ENCODE assay signal across 12 cellular contexts in the genomic region with DNA sequence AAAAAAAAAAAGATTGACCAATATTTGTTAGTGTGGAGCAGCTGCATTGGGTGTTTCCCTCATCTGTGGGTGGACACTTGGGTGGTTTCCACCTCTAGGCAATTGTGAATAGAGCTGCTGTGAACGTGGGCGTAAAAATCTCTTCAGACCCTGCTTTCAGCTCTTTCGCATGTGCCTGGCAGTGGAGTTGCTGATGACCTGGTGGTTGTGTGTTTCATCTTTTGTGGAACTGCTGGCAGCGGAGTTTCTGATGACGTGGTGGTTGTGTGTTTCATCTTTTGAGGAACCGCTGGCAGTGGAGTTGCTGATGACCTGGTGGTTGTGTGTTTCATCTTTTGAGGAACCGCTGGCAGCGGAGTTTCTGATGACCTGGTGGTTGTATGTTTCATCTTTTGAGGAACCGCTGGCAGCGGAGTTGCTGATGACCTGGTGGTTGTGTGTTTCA. TPM values are rescaled to one million over a fixed set of nuclear protein-coding genes. Genes with fewer than 3 reads are reported as not detected.
DNase-seq lines count a peak whose midpoint lies in the region; ATAC-seq and TF ChIP-seq lines count a peak whose summit lies in the region.
"Had no signal": no experiment of that assay in that cellular context is flagged by ENCODE, and none has a peak within 500 bp of the region (broad histone marks: within the 10 kb centered on the region; RNA-seq: fewer than 3 reads in every experiment).

No MANE protein-coding gene starts in this region.

- TF ChIP-seq CTCF in gastroesophageal sphincter (IDR thresholded peaks at IDR 0.05) (no peak), smooth muscle cell (IDR thresholded peaks at IDR 0.05; ENCODE audit: borderline replicate concordance, insufficient read depth, poor library complexity, severe bottlenecking) (no peak)

- peaks cover 10% of the 10 kb centered on the region for H3K36me3 Mint-ChIP-seq in T-helper 17 cell (ENCODE audit: low read depth)

- peaks cover 0 to 70% of the 10 kb centered on the region in 2 donors for H3K36me3 ChIP-seq in gastroesophageal sphincter
- peaks cover 9% of the 10 kb centered on the region for H3K36me3 ChIP-seq in smooth muscle cell (ENCODE audit: low read depth)

- no peak for TF ChIP-seq EP300 in gastroesophageal sphincter (IDR thresholded peaks at IDR 0.05)

- DNase-seq in T-helper 17 cell (no peak), dermis blood vessel endothelial cell (no peak), smooth muscle cell (lab: John Stamatoyannopoulos, UW; ENCODE audit: unreplicated experiment) (no peak), NCI-H1930 (lab: John Stamatoyannopoulos, UW) (no peak), GF-D8 (lab: John Stamatoyannopoulos, UW) (no peak)
- peak; percentile 18 to 43 for DNase-seq in stimulated activated CD8-positive, alpha-beta memory T cell treated with anti-CD3 and anti-CD28 coated beads, Interleukin-7, amount 100 ng/mL, for 4 hours (ENCODE audit: low read depth in 2 of 2)
- DNase-seq: mesenchymal stem cell, NCI-H2081 had no signal

- H3K4me1 Mint-ChIP-seq in T-helper 17 cell = peaks cover 31% of the 10 kb centered on the region

- no peak for TF ChIP-seq POLR2A in gastroesophageal sphincter (IDR thresholded peaks at IDR 0.05)

- H3K79me2 ChIP-seq in smooth muscle cell (ENCODE audit: low read depth) = peaks cover 6% of the 10 kb centered on the region

- peaks cover 77% of the 10 kb centered on the region for H4K20me1 ChIP-seq in smooth muscle cell (ENCODE audit: low read depth)

- no peaks in the 10 kb centered on the region for H3K4me1 ChIP-seq in gastroesophageal sphincter
- H3K4me1 ChIP-seq in smooth muscle cell (ENCODE audit: low read depth) = no peaks in the 10 kb centered on the region

- H3K9me3 ChIP-seq in T-helper 17 cell (ENCODE audit: control insufficient read depth, low read length, poor library complexity, severe bottlenecking) (no peaks in the 10 kb centered on the region), gastroesophageal sphincter (no peaks in the 10 kb centered on the region), smooth muscle cell (replicated peaks; ENCODE audit: low read depth) (no peaks in the 10 kb centered on the region)

- no peak overlapping the region for H3K27ac ChIP-seq in gastroesophageal sphincter
- H3K27ac ChIP-seq in smooth muscle cell (ENCODE audit: low read depth) = no peak overlapping the region

- H3K4me3 Mint-ChIP-seq in T-helper 17 cell = peak overlapping the region; percentile 81

- no peak overlapping the region for H3K9ac ChIP-seq in smooth muscle cell (ENCODE audit: low read depth)

- peak overlapping the region; percentile 93 for H3K27ac Mint-ChIP-seq in T-helper 17 cell

- no peak overlapping the region for H3K4me3 ChIP-seq in gastroesophageal sphincter
- H3K4me3 ChIP-seq in smooth muscle cell = no peak overlapping the region

- peak; percentile 47 for ATAC-seq in GM21619 (IDR thresholded peaks at IDR 0.05; ENCODE audit: unreplicated experiment)
- peak; percentile 67 for ATAC-seq in T-helper 17 cell
- ATAC-seq in gastroesophageal sphincter = peak; percentile 50

- H2AFZ ChIP-seq in smooth muscle cell (ENCODE audit: low read depth) = no peak overlapping the region

- WGBS in gastroesophageal sphincter (ENCODE audit: low coverage in 1 of 2), 2 donors = 71 to 79% methylated on average over 7 to 9 of the region's 10 CpGs
- WGBS in smooth muscle cell (ENCODE audit: low lambda C conversion rate) = 95% methylated on average over 10 of the region's 10 CpGs

- no peaks in the 10 kb centered on the region for H3K27me3 ChIP-seq in gastroesophageal sphincter
- no peaks in the 10 kb centered on the region for H3K27me3 ChIP-seq in smooth muscle cell (ENCODE audit: low read depth)

- H3K4me2 ChIP-seq in smooth muscle cell = no peak overlapping the region

- H3K27me3 Mint-ChIP-seq in T-helper 17 cell = no peaks in the 10 kb centered on the region

- no peaks in the 10 kb centered on the region for H3F3A ChIP-seq in smooth muscle cell (ENCODE audit: low read depth)

RNA-seq across cellular contexts. Expression of gene ZC3H18, which starts 21.4 kb away (rescaled TPM):
- total RNA-seq in T-helper 17 cell (100 to 1,000 TPM; 100 to 141 TPM), gastroesophageal sphincter (10 to 100 TPM; 15.8 to 40.6 (median 23.3) TPM), dermis blood vessel endothelial cell (15.3 and 17.3 TPM in 2 replicates), smooth muscle cell (5.9 and 14.6 TPM in 2 replicates)
- polyA plus RNA-seq in smooth muscle cell = 30.4 and 36.1 TPM in 2 replicates

RNA-seq across cellular contexts. Expression of gene IL17C, which starts 46.8 kb away (rescaled TPM):
- under 1 TPM; 0.65 to 0.86 TPM for total RNA-seq in T-helper 17 cell
- not detected for total RNA-seq in gastroesophageal sphincter
- total RNA-seq in dermis blood vessel endothelial cell = not detected in 2 replicates
- not detected in 2 replicates for total RNA-seq in smooth muscle cell
- not detected in 2 replicates for polyA plus RNA-seq in smooth muscle cell
- total RNA-seq: activated CD8-positive, alpha-beta memory T cell treated with anti-CD3 and anti-CD28 coated beads for 36 hours; endothelial cell of umbilical vein had no signal

RNA-seq across cellular contexts. Expression of gene CYBA, which starts 59.3 kb away (rescaled TPM):
- total RNA-seq in T-helper 17 cell = 100 to 1,000 TPM; 346 to 383 TPM
- total RNA-seq in gastroesophageal sphincter = 100 to 1,000 TPM in 1 of 4 donors, 10 to 100 TPM in 3; 19.9 to 135 (median 79.1) TPM
- 135 and 286 TPM in 2 replicates for total RNA-seq in dermis blood vessel endothelial cell
- total RNA-seq in smooth muscle cell = 158 and 181 TPM in 2 replicates
- polyA plus RNA-seq in smooth muscle cell = 388 and 490 TPM in 2 replicates

Comparison
In these comparisons a context has a peak if more than half of its experiments do, and no peak if none do; other contexts are left out.
1. DNase-seq: peak in stimulated activated CD8-positive, alpha-beta memory T cell treated with anti-CD3 and anti-CD28 coated beads, Interleukin-7, amount 100 ng/mL, for 4 hours (2 of 2); none in T-helper 17 cell (0 of 3), dermis blood vessel endothelial cell (single experiment), smooth muscle cell (single experiment), NCI-H1930 (0 of 2) and GF-D8 (single experiment).
2. Peak in every context shown above with its lines, with median percentiles within 50 percentile points of each other: ATAC-seq.